Comparison of ENCODE assay signal across 11 cellular contexts in the genomic region with DNA sequence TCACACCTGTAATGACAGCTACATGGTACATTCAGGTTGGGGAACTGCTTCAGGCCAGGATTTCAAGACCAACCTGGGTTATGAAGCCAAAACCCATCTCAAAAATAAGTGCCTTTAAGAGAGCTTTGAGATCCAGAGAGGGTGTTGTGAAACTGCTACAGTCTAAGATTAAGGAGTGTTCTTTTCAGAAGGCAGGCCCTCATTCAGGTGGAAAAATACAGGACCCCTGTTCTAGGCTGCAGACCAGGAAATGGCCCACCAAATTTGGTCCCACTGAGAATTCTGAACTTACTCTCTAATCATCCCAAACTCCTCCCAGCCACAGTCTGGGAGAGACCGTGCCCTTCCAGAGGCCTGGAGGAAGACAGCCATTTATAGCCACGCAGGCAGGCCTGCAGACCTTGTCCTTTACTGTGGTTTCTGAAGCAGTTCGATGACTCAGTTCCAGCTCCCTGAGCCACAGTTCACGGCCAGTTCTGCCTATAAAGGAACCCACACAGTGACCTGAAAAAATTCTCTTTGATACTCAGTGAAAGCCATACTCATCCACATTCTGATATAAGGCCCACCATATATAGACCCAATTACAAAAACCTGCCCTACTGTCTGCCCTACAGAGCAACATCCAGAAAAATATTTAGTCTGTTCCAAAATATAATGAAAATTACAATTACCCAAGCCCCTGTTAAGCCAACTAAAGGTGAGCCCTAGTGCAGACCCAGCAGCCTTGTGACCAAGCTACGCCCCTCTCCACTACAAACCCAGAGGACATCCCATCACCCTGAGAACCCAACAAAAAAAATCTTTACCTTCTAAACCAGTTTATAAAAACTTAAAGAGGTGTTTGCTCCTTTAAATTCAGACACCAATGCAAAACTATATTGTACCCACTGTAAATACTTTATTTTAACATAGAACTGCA. TPM values are rescaled to one million over a fixed set of nuclear protein-coding genes. Genes with fewer than 3 reads are reported as not detected.
DNase-seq lines count a peak whose midpoint lies in the region; ATAC-seq and TF ChIP-seq lines count a peak whose summit lies in the region.
"Had no signal": no experiment of that assay in that cellular context is flagged by ENCODE, and none has a peak within 500 bp of the region (broad histone marks: within the 10 kb centered on the region; RNA-seq: fewer than 3 reads in every experiment).

No MANE protein-coding gene starts in this region.

- no peak overlapping the region for H3K4ac ChIP-seq in trophoblast cell (ENCODE audit: low read depth, low read length)

- H3K4me3 ChIP-seq in trophoblast cell (ENCODE audit: low read depth, low read length), result no peak overlapping the region
- no peak overlapping the region for H3K4me3 ChIP-seq in Peyer's patch

- no peak overlapping the region for H2BK12ac ChIP-seq in trophoblast cell (ENCODE audit: low read length)

- no peak for TF ChIP-seq POLR2A in Peyer's patch (IDR thresholded peaks at IDR 0.05)

- no CpG with 5 or more reads among the region's 5 CpGs for WGBS in trophoblast cell (ENCODE audit: extremely low coverage, insufficient coverage, insufficient read length)

- no peak overlapping the region for H4K91ac ChIP-seq in trophoblast cell (ENCODE audit: low read depth, low read length)

- H3K4me1 Mint-ChIP-seq in endothelial cell (ENCODE audit: unreplicated experiment), result no peaks in the 10 kb centered on the region
- H3K4me1 Mint-ChIP-seq: neural crest cell had no signal

- H3K9ac ChIP-seq in trophoblast cell (ENCODE audit: low read length), result no peak overlapping the region

- no peak overlapping the region for H3K18ac ChIP-seq in trophoblast cell (ENCODE audit: low read length)

- H3K27ac ChIP-seq in trophoblast cell (ENCODE audit: low read depth, low read length) (peak overlapping the region; percentile 19), Peyer's patch (no peak overlapping the region)
- H3K27ac ChIP-seq: foreskin keratinocyte had no signal

- DNase-seq in GM04503 (ENCODE audit: low read depth), result peak; percentile 34
- peak; percentile 67 for DNase-seq in RPMI8226
- DNase-seq in endothelial cell (ENCODE audit: low spot score), result no peak
- DNase-seq in trophoblast cell, result no peak
- DNase-seq in Peyer's patch, result no peak
- no peak for DNase-seq in NK-92 treated with Interleukin-12 subunit alpha and Interleukin-12 subunit beta, amount 100 ng/mL, for 24 hours (lab: John Stamatoyannopoulos, UW)
- DNase-seq in stimulated activated CD4-positive, alpha-beta T cell treated with anti-CD3 and anti-CD28 coated beads, Interleukin-2, amount 100 ng/mL, for 24 hours, result no peak
- DNase-seq: activated T-cell treated with anti-CD3 and anti-CD28 coated beads, Interleukin-2, amount 50 U/mL, for 48 hours had no signal

- H3K36me3 ChIP-seq in trophoblast cell (ENCODE audit: control insufficient read depth in 1 of 2, insufficient read depth in 2 of 2, low read length in 2 of 2), result no peaks in the 10 kb centered on the region
- H3K36me3 ChIP-seq in Peyer's patch, result peaks cover 0 to 6% (median 0%) of the 10 kb centered on the region in 3 donors

- no peak overlapping the region for H4K8ac ChIP-seq in trophoblast cell (ENCODE audit: low read depth, low read length)

- no peaks in the 10 kb centered on the region for H3K9me3 ChIP-seq in trophoblast cell (ENCODE audit: insufficient read depth, low read depth, low read length)
- no peaks in the 10 kb centered on the region for H3K9me3 ChIP-seq in Peyer's patch

- no peak overlapping the region for H2AK5ac ChIP-seq in trophoblast cell (ENCODE audit: low read length)

- no peak overlapping the region for H3K23ac ChIP-seq in trophoblast cell (ENCODE audit: low read length)

- no peak overlapping the region for H2BK5ac ChIP-seq in trophoblast cell (ENCODE audit: low read depth, low read length, poor library complexity)

- H3K79me2 ChIP-seq in trophoblast cell (ENCODE audit: control insufficient read depth, insufficient read depth, low read length, poor library complexity), result no peaks in the 10 kb centered on the region

- no peak overlapping the region for H3K4me2 ChIP-seq in trophoblast cell (ENCODE audit: low read length)

- H3K9me3 Mint-ChIP-seq in endothelial cell (ENCODE audit: unreplicated experiment), result no peaks in the 10 kb centered on the region

- peak overlapping the region; percentile 14 for H3K4me3 Mint-ChIP-seq in endothelial cell (ENCODE audit: unreplicated experiment)
- H3K4me3 Mint-ChIP-seq: neural crest cell had no signal

- H3K27me3 ChIP-seq in trophoblast cell (ENCODE audit: insufficient read depth, low read length) (no peaks in the 10 kb centered on the region), Peyer's patch (no peaks in the 10 kb centered on the region)
- H3K27me3 ChIP-seq: foreskin keratinocyte had no signal

- TF ChIP-seq CTCF in endothelial cell (IDR thresholded peaks at IDR 0.05; ENCODE audit: unreplicated experiment), result no peak
- no peak for TF ChIP-seq CTCF in Peyer's patch (IDR thresholded peaks at IDR 0.05)

- no peak overlapping the region for H3K27ac Mint-ChIP-seq in endothelial cell (ENCODE audit: unreplicated experiment)

- H3K4me1 ChIP-seq in trophoblast cell (ENCODE audit: control insufficient read depth in 1 of 2, insufficient read depth in 2 of 2, low read length in 2 of 2) (no peaks in the 10 kb centered on the region), Peyer's patch (no peaks in the 10 kb centered on the region)
- H3K4me1 ChIP-seq: foreskin keratinocyte had no signal

- H3K36me3 Mint-ChIP-seq in endothelial cell (ENCODE audit: low read depth, unreplicated experiment), result peaks cover 11% of the 10 kb centered on the region

- H3K79me1 ChIP-seq in trophoblast cell (ENCODE audit: low read length), result no peaks in the 10 kb centered on the region

- no peak for ATAC-seq in HG03025 (IDR thresholded peaks at IDR 0.05; ENCODE audit: low FRiP score, unreplicated experiment)
- ATAC-seq: foreskin keratinocyte had no signal

- H2BK120ac ChIP-seq in trophoblast cell (ENCODE audit: insufficient read depth, low read length, poor library complexity), result no peak overlapping the region

- no peak overlapping the region for H3K14ac ChIP-seq in trophoblast cell (ENCODE audit: low read length)

- H4K12ac ChIP-seq in trophoblast cell (ENCODE audit: low read depth, low read length), result no peak overlapping the region

- H2AFZ ChIP-seq in trophoblast cell (ENCODE audit: insufficient read depth, low read length, poor library complexity), result no peak overlapping the region

- peaks cover 2% of the 10 kb centered on the region for H3K27me3 Mint-ChIP-seq in endothelial cell (ENCODE audit: unreplicated experiment)

RNA-seq across cellular contexts. Expression of gene ZNF680, which starts 21.2 kb away (rescaled TPM):
- total RNA-seq in endothelial cell (ENCODE audit: unreplicated experiment) (17.8 TPM), Peyer's patch (10 to 100 TPM in 2 of 4 donors, 1 to 10 TPM in 2; 3.3 to 26.4 (median 11.5) TPM)
- polyA plus RNA-seq in trophoblast cell (2013), result 1.3 and 1.4 TPM in 2 replicates

Comparison
In these comparisons a context has a peak if more than half of its experiments do, and no peak if none do; other contexts are left out.
1. DNase-seq: peak in GM04503 (single experiment) and RPMI8226 (single experiment); none in endothelial cell (single experiment), trophoblast cell (0 of 2), Peyer's patch (0 of 3), NK-92 treated with Interleukin-12 subunit alpha and Interleukin-12 subunit beta, amount 100 ng/mL, for 24 hours (single experiment) and stimulated activated CD4-positive, alpha-beta T cell treated with anti-CD3 and anti-CD28 coated beads, Interleukin-2, amount 100 ng/mL, for 24 hours (0 of 2).